1 cellular context compared by ENCODE assay signal in genomic region chr3:155248531-155249187, GRCh38.
TF ChIP-seq lines count a peak whose summit lies in the region.

No MANE protein-coding gene starts in this region.

TF ChIP-seq in K562, 482 proteins besides CTCF, POLR2A, EP300 and RAD21 (continued from another document and continues in another):
- TF ChIP-seq STAG1 (CRISPR knock-in tag; IDR thresholded peaks at IDR 0.05; ENCODE audit: borderline replicate concordance) (no peak), NR2C2 (CRISPR knock-in tag; IDR thresholded peaks at IDR 0.05) (no peak), NR2C2 (tag; IDR thresholded peaks at IDR 0.05) (no peak), BMI1 (IDR thresholded peaks at IDR 0.05; ENCODE audit: low read length) (no peak), SP2 (IDR thresholded peaks at IDR 0.05; ENCODE audit: extremely low read depth, low read depth, low read length, poor library complexity, severe bottlenecking) (no peak), ZNF766 (CRISPR knock-in tag; conservative IDR thresholded peaks at IDR 0.05) (0 out of 2 replicates have a peak, but pooled peaks have one; percentile 32), RB1 (IDR thresholded peaks at IDR 0.05; ENCODE audit: low read depth) (no peak), MTA2 (IDR thresholded peaks at IDR 0.05; ENCODE audit: low read depth) (peak; percentile 85), MEIS2 (IDR thresholded peaks at IDR 0.05; ENCODE audit: partially characterized antibody) (peak; percentile 35), SIX5 (IDR thresholded peaks at IDR 0.05; ENCODE audit: borderline replicate concordance in 1 of 2, insufficient read depth in 1 of 2, low read depth in 1 of 2, low read length in 2 of 2) (no peak), CHD4 (IDR thresholded peaks at IDR 0.05; ENCODE audit: insufficient read depth, insufficient replicate concordance, low read depth, low read length, poor library complexity, severe bottlenecking) (no peak), ARID1B (IDR thresholded peaks at IDR 0.05) (peak; percentile 88), LCOR (CRISPR knock-in tag; IDR thresholded peaks at IDR 0.05) (0 out of 2 replicates have a peak, but pooled peaks have one; percentile 53), GTF2F1 (IDR thresholded peaks at IDR 0.05; ENCODE audit: low read depth, low read length) (no peak), HDAC1 (IDR thresholded peaks at IDR 0.05) (peak in 1 of 2 experiments; percentile 94; a peak in 2 of 4 replicates), KLF6 (CRISPR knock-in tag; IDR thresholded peaks at IDR 0.05; ENCODE audit: borderline replicate concordance) (no peak), ESRRA (IDR thresholded peaks at IDR 0.05; ENCODE audit: borderline replicate concordance, low read depth) (peak; percentile 64; the same call in 1 of the 2 replicates), OTX1 (CRISPR knock-in tag; IDR thresholded peaks at IDR 0.05) (no peak), CBX3 (IDR thresholded peaks at IDR 0.05; ENCODE audit: borderline replicate concordance in 1 of 2, low read length in 2 of 2) (no peak), HDGF (IDR thresholded peaks at IDR 0.05) (no peak), RBM39 (optimal IDR thresholded peaks at IDR 0.05; ENCODE audit: low read depth, low read length) (no peak), RFX7 (CRISPR knock-in tag; IDR thresholded peaks at IDR 0.05) (no peak), NBN (IDR thresholded peaks at IDR 0.05; ENCODE audit: low read depth) (0 out of 2 replicates have a peak, but pooled peaks have one; percentile 39), SMARCA4 (IDR thresholded peaks at IDR 0.05) (peak; percentile 87), CBFB (CRISPR knock-in tag; IDR thresholded peaks at IDR 0.05) (no peak), ZNF507 (tag; conservative IDR thresholded peaks at IDR 0.05) (no peak), ZNF408 (CRISPR knock-in tag; IDR thresholded peaks at IDR 0.05; ENCODE audit: low read depth) (no peak), ZNF324 (CRISPR knock-in tag; IDR thresholded peaks at IDR 0.05) (peak; percentile 68; the same call in 1 of the 2 replicates), BCOR (IDR thresholded peaks at IDR 0.05) (0 out of 2 replicates have a peak, but pooled peaks have one; percentile 16), XRCC3 (IDR thresholded peaks at IDR 0.05) (no peak), BRF2 (IDR thresholded peaks at IDR 0.05; ENCODE audit: borderline replicate concordance, insufficient read depth, insufficient read length) (no peak), DMBX1 (CRISPR knock-in tag; IDR thresholded peaks at IDR 0.05; ENCODE audit: borderline replicate concordance) (peak; percentile 51; the same call in 1 of the 2 replicates), CTCFL (IDR thresholded peaks at IDR 0.05; ENCODE audit: borderline replicate concordance, insufficient read depth, low read depth, low read length, poor library complexity, severe bottlenecking) (no peak), ZSCAN29 (IDR thresholded peaks at IDR 0.05) (no peak), MNT (conservative IDR thresholded peaks at IDR 0.05) (0 out of 4 replicates have a peak, but pooled peaks of 1 of the 2 experiments have one; percentile 30), MTA1 (IDR thresholded peaks at IDR 0.05; ENCODE audit: borderline replicate concordance) (peak; percentile 29; the same call in 1 of the 2 replicates), RBBP5 (IDR thresholded peaks at IDR 0.05; ENCODE audit: borderline replicate concordance, insufficient read depth, low read length, poor library complexity, severe bottlenecking) (no peak), POU5F1 (IDR thresholded peaks at IDR 0.05; ENCODE audit: borderline replicate concordance, low read depth, low read length, partially characterized antibody) (no peak), FOXJ3 (CRISPR knock-in tag; IDR thresholded peaks at IDR 0.05) (no peak), E2F4 (CRISPR knock-in tag; IDR thresholded peaks at IDR 0.05; ENCODE audit: low read depth) (no peak), ZNF785 (CRISPR knock-in tag; IDR thresholded peaks at IDR 0.05) (no peak), ZBTB7A (IDR thresholded peaks at IDR 0.05; ENCODE audit: borderline replicate concordance, control insufficient read depth, low read depth, low read length) (no peak), WHSC1 (IDR thresholded peaks at IDR 0.05; ENCODE audit: low read length) (no peak), MEF2A (IDR thresholded peaks at IDR 0.05; ENCODE audit: control insufficient read depth, low read depth, low read length) (no peak), TCF7 (IDR thresholded peaks at IDR 0.05; ENCODE audit: borderline replicate concordance) (no peak), SETDB1 (IDR thresholded peaks at IDR 0.05; ENCODE audit: low read length) (no peak), BACH1 (tag; IDR thresholded peaks at IDR 0.05) (no peak), SMAD4 (CRISPR knock-in tag; conservative IDR thresholded peaks at IDR 0.05) (peak; percentile 44), ARID3A (IDR thresholded peaks at IDR 0.05; ENCODE audit: borderline replicate concordance, low read depth, low read length) (0 out of 2 replicates have a peak, but pooled peaks have one; percentile 11), ID3 (CRISPR knock-in tag; IDR thresholded peaks at IDR 0.05) (no peak), ID3 (tag; IDR thresholded peaks at IDR 0.05) (0 out of 2 replicates have a peak, but pooled peaks have one; percentile 33), TRIM24 (IDR thresholded peaks at IDR 0.05) (peak; percentile 74 to 90), FOXA3 (CRISPR knock-in tag; conservative IDR thresholded peaks at IDR 0.05 in 1 of 2, IDR thresholded peaks at IDR 0.05 in 1 of 2) (peak; percentile 66 to 87; a peak in 2 of 4 replicates), ZNF354B (CRISPR knock-in tag; IDR thresholded peaks at IDR 0.05) (no peak), IFI16 (CRISPR knock-in tag; IDR thresholded peaks at IDR 0.05) (no peak), ZNF696 (CRISPR knock-in tag; conservative IDR thresholded peaks at IDR 0.05) (no peak), NR1H2 (CRISPR knock-in tag; IDR thresholded peaks at IDR 0.05) (no peak), CCNT2 (IDR thresholded peaks at IDR 0.05; ENCODE audit: borderline replicate concordance, extremely low read depth, insufficient read length, low read depth, low read length) (peak; percentile 68), NCOA1 (IDR thresholded peaks at IDR 0.05; ENCODE audit: low read depth) (peak; percentile 72; the same call in 1 of the 2 replicates), SMC3 (conservative IDR thresholded peaks at IDR 0.05; ENCODE audit: insufficient read depth, low read depth, low read length) (no peak), PRMT5 (CRISPR knock-in tag; IDR thresholded peaks at IDR 0.05) (no peak)
- TF ChIP-seq, protein P1, sequence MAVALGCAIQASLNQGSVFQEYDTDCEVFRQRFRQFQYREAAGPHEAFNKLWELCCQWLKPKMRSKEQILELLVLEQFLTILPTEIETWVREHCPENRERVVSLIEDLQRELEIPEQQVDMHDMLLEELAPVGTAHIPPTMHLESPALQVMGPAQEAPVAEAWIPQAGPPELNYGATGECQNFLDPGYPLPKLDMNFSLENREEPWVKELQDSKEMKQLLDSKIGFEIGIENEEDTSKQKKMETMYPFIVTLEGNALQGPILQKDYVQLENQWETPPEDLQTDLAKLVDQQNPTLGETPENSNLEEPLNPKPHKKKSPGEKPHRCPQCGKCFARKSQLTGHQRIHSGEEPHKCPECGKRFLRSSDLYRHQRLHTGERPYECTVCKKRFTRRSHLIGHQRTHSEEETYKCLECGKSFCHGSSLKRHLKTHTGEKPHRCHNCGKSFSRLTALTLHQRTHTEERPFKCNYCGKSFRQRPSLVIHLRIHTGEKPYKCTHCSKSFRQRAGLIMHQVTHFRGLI (CRISPR knock-in tag; IDR thresholded peaks at IDR 0.05): no peak
- TF ChIP-seq, protein P2, sequence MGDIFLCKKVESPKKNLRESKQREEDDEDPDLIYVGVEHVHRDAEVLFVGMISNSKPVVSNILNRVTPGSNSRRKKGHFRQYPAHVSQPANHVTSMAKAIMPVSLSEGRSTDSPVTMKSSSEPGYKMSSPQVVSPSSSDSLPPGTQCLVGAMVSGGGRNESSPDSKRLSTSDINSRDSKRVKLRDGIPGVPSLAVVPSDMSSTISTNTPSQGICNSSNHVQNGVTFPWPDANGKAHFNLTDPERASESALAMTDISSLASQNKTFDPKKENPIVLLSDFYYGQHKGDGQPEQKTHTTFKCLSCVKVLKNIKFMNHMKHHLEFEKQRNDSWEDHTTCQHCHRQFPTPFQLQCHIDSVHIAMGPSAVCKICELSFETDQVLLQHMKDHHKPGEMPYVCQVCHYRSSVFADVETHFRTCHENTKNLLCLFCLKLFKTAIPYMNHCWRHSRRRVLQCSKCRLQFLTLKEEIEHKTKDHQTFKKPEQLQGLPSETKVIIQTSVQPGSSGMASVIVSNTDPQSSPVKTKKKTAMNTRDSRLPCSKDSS (IDR thresholded peaks at IDR 0.05; ENCODE audit: low read depth, partially characterized antibody): no peak
- TF ChIP-seq, protein P3, sequence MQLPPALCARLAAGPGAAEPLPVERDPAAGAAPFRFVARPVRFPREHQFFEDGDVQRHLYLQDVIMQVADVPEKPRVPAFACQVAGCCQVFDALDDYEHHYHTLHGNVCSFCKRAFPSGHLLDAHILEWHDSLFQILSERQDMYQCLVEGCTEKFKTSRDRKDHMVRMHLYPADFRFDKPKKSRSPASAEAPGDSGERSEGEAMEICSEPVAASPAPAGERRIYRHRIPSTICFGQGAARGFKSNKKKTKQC (CRISPR knock-in tag; IDR thresholded peaks at IDR 0.05): no peak
